Comparison of ENCODE assay signal across 20 cellular contexts in the genomic region with DNA sequence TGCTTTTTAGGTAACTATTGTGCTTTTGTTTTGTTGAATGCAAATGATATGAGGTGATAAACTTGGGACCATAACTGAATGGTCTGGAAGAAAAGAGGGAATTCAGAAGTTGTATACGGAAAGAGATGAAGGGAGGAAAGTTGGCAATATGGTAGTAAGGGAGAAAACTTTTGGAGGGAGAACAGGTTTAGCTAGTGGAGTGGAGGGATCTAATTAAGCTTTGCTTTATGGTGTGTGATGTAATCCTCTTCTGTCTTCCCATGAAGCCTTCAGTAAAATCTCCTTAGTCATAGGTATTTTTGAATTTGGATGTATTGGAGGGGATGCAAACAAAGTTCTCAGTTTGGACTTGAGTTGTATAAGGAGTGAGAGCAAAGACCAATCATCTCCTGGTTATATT.
"Had no signal": no experiment of that assay in that cellular context is flagged by ENCODE, and none has a peak within 500 bp of the region (broad histone marks: within the 10 kb centered on the region; RNA-seq: fewer than 3 reads in every experiment).

No MANE protein-coding gene starts in this region.

- H3K27ac ChIP-seq: coronary artery, lower lobe of right lung had no signal

- ATAC-seq: activated naive CD4-positive, alpha-beta T cell treated with anti-CD3 and anti-CD28 coated beads, Interleukin-2, amount 50 U/mL, for 72 hours; left colon; lower lobe of right lung; right cardiac atrium had no signal

- H3K27ac Mint-ChIP-seq: activated CD4-positive, alpha-beta memory T cell treated with anti-CD3 and anti-CD28 coated beads for 36 hours; activated naive CD4-positive, alpha-beta T cell treated with anti-CD3 and anti-CD28 coated beads, Interleukin-2, amount 50 U/mL, for 72 hours; activated T-helper 1 cell treated with anti-CD3 and anti-CD28 coated beads, Interleukin-12 subunit alpha, Interleukin-12 subunit beta, Interleukin-2, Interleukin-4 antibody, amounts not matched to agents 30 ng/mL and 10 ng/mL and 1 ng/mL, durations not matched to agents 14 hours and 24 hours and 36 hours; stimulated activated naive CD8-positive, alpha-beta T cell treated with anti-CD3 and anti-CD28 coated beads, Interleukin-15, Interleukin-2, amounts not matched to agents 100 ng/mL and 50 ng/mL, for 24 hours had no signal

- H3K9me3 ChIP-seq: adrenal gland, breast epithelium, lower lobe of right lung, upper lobe of left lung had no signal

- H3K27me3 Mint-ChIP-seq: activated CD4-positive, alpha-beta memory T cell treated with anti-CD3 and anti-CD28 coated beads for 36 hours; stimulated activated naive CD8-positive, alpha-beta T cell treated with anti-CD3 and anti-CD28 coated beads, Interleukin-15, Interleukin-2, amounts not matched to agents 100 ng/mL and 50 ng/mL, for 24 hours had no signal

- H3K27me3 ChIP-seq: adrenal gland, breast epithelium, upper lobe of left lung had no signal

- H3K4me3 ChIP-seq: adrenal gland, breast epithelium, coronary artery, lower lobe of right lung, upper lobe of left lung had no signal

- H3K36me3 ChIP-seq: adrenal gland, breast epithelium, lower lobe of right lung, upper lobe of left lung had no signal

- H3K9me3 Mint-ChIP-seq: activated naive CD4-positive, alpha-beta T cell treated with anti-CD3 and anti-CD28 coated beads, Interleukin-2, amount 50 U/mL, for 72 hours had no signal

- H3K4me3 Mint-ChIP-seq: activated CD4-positive, alpha-beta memory T cell treated with anti-CD3 and anti-CD28 coated beads for 36 hours; activated T-helper 1 cell treated with anti-CD3 and anti-CD28 coated beads, Interleukin-12 subunit alpha, Interleukin-12 subunit beta, Interleukin-2, Interleukin-4 antibody, amounts not matched to agents 30 ng/mL and 10 ng/mL and 1 ng/mL, durations not matched to agents 14 hours and 24 hours and 36 hours; nephron progenitor cell; stimulated activated naive CD8-positive, alpha-beta T cell treated with anti-CD3 and anti-CD28 coated beads, Interleukin-15, Interleukin-2, amounts not matched to agents 100 ng/mL and 50 ng/mL, for 24 hours had no signal

- DNase-seq: activated CD4-positive, alpha-beta memory T cell treated with anti-CD3 and anti-CD28 coated beads for 36 hours; activated CD4-positive, alpha-beta T cell treated with anti-CD3 and anti-CD28 coated beads for 4 hours; activated gamma-delta T cell treated with Interleukin-2 at 50 U/mL for 16 hours; activated T-cell treated with anti-CD3 and anti-CD28 coated beads for 4 hours; adrenal gland; islet precursor cell; left colon; lower lobe of right lung; nephron progenitor cell; right cardiac atrium; stimulated activated CD4-positive, alpha-beta T cell treated with anti-CD3 and anti-CD28 coated beads, Interleukin-15, amount 100 ng/mL, for 24 hours; stimulated activated CD4-positive, alpha-beta T cell treated with anti-CD3 and anti-CD28 coated beads, Interleukin-2, amount 100 ng/mL, for 48 hours; SW 1271; T-helper 2 cell; upper lobe of left lung had no signal

- H3K36me3 Mint-ChIP-seq: activated CD4-positive, alpha-beta memory T cell treated with anti-CD3 and anti-CD28 coated beads for 36 hours; activated naive CD4-positive, alpha-beta T cell treated with anti-CD3 and anti-CD28 coated beads, Interleukin-2, amount 50 U/mL, for 72 hours had no signal
